Comparison of ENCODE assay signal across 1 cellular context in the genomic region with DNA sequence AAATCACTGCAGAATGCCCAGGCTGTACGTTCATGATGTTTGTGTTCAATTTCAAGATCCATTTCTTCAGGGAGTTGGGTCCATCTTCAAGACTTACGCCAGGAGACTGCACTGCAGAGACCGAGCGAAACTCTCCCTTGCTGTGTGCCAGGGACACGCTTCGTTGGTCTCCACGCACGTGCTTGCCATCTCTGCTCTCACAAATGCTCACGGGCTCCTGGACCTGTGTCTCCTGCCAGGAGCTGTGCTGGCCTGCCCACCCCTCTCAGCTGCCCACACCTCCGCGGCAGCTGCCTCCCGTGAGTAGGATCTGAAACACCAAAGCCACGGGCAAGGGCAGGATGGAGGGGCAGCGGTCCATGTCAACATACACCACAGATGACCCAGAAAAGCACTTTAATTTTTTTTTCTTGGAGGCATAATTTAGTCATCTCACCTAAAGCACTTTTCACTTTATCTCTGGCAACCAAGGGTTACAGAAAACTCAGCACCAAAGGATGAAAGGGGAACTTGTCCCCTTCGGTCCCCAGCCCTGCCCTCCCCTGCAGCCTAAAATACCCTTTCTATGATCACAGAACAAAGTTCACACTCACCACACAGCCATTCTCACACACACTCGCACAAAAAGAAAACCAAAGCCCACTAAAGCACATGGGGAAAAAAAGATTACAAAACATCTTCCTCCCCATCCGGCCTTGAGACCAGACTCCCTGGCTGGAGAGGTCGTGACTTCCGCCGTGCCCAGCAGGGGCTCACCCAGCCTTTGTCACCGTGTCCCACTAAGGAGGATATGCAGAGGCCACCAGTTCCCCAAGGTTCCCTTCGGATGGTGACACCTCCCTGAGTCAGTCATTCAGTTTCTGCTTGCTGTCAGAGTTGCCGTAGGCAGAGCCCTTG.
A peak's percentile ranks its signal among the peaks of the same experiment; 100 is the strongest.
TF ChIP-seq lines count a peak whose summit lies in the region.

No MANE protein-coding gene starts in this region.

TF ChIP-seq in GM12878, 131 proteins besides CTCF, POLR2A, EP300 and RAD21 (continued from another document):
- peak; percentile 37; the same call in 1 of the 2 replicates for TF ChIP-seq IKZF1 (conservative IDR thresholded peaks at IDR 0.05)
- TF ChIP-seq, protein P1, sequence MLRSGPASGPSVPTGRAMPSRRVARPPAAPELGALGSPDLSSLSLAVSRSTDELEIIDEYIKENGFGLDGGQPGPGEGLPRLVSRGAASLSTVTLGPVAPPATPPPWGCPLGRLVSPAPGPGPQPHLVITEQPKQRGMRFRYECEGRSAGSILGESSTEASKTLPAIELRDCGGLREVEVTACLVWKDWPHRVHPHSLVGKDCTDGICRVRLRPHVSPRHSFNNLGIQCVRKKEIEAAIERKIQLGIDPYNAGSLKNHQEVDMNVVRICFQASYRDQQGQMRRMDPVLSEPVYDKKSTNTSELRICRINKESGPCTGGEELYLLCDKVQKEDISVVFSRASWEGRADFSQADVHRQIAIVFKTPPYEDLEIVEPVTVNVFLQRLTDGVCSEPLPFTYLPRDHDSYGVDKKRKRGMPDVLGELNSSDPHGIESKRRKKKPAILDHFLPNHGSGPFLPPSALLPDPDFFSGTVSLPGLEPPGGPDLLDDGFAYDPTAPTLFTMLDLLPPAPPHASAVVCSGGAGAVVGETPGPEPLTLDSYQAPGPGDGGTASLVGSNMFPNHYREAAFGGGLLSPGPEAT (IDR thresholded peaks at IDR 0.05; ENCODE audit: low read depth): 0 out of 2 replicates have a peak, but pooled peaks have one; percentile 29
- TF ChIP-seq STAT1 (conservative IDR thresholded peaks at IDR 0.05): no peak
- TF ChIP-seq RUNX3 (IDR thresholded peaks at IDR 0.05; ENCODE audit: low read length): no peak
- TF ChIP-seq, protein P2, sequence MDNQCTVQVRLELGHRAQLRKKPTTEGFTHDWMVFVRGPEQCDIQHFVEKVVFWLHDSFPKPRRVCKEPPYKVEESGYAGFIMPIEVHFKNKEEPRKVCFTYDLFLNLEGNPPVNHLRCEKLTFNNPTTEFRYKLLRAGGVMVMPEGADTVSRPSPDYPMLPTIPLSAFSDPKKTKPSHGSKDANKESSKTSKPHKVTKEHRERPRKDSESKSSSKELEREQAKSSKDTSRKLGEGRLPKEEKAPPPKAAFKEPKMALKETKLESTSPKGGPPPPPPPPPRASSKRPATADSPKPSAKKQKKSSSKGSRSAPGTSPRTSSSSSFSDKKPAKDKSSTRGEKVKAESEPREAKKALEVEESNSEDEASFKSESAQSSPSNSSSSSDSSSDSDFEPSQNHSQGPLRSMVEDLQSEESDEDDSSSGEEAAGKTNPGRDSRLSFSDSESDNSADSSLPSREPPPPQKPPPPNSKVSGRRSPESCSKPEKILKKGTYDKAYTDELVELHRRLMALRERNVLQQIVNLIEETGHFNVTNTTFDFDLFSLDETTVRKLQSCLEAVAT (IDR thresholded peaks at IDR 0.05): 0 out of 2 replicates have a peak, but pooled peaks have one; percentile 32
